ENCODE assay signal across 9 cellular contexts in the genomic region with DNA sequence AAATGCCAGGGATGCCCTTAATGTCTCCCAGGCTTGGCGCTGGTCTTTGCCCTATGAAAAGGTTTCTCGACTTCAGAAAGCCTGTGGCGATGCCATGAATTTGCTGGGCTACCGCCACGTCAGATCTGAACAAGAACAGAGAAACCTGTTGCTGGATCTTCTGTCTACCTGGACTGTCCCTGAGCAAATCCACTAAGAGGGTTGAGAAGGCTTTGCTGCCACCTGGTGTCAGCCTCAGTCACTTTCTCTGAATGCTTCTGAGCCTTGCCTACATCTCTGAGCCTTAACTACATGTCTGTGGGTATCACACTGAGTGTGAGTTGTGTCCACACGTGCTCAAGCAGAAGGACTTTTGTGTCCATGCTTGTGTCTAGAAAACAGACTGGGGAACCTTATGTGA. TPM values are rescaled to one million over a fixed set of nuclear protein-coding genes. Genes with fewer than 3 reads are reported as not detected.
DNase-seq lines count a peak whose midpoint lies in the region; ATAC-seq and TF ChIP-seq lines count a peak whose summit lies in the region.
"Had no signal": no experiment of that assay in that cellular context is flagged by ENCODE, and none has a peak within 500 bp of the region (broad histone marks: within the 10 kb centered on the region; RNA-seq: fewer than 3 reads in every experiment).

No MANE protein-coding gene starts in this region.

- H3K27me3 Mint-ChIP-seq in activated CD4-positive, alpha-beta T cell treated with anti-CD3 and anti-CD28 coated beads, Interleukin-2, amount 10 ng/mL, durations not matched to agents 24 days and 14 days = peaks cover 6% of the 10 kb centered on the region

- no peak overlapping the region for H3K4me3 Mint-ChIP-seq in activated CD4-positive, alpha-beta T cell treated with anti-CD3 and anti-CD28 coated beads, Interleukin-2, amount 10 ng/mL, durations not matched to agents 24 days and 14 days

- H3K36me3 ChIP-seq in fibroblast of lung (ENCODE audit: control insufficient read depth, insufficient read depth, low read length) (no peaks in the 10 kb centered on the region), prostate gland (no peaks in the 10 kb centered on the region), vagina (no peaks in the 10 kb centered on the region)

- no peaks in the 10 kb centered on the region for H3K36me3 Mint-ChIP-seq in activated CD4-positive, alpha-beta T cell treated with anti-CD3 and anti-CD28 coated beads, Interleukin-2, amount 10 ng/mL, durations not matched to agents 24 days and 14 days (ENCODE audit: low read depth)

- H4K20me1 ChIP-seq in fibroblast of lung (ENCODE audit: control insufficient read depth, extremely low read depth, insufficient read depth, low read length) = no peaks in the 10 kb centered on the region

- TF ChIP-seq POLR2A in prostate gland (IDR thresholded peaks at IDR 0.05) = no peak
- no peak for TF ChIP-seq POLR2A in vagina (IDR thresholded peaks at IDR 0.05)

- H3K27ac ChIP-seq in fibroblast of lung (ENCODE audit: insufficient read depth, low read length) (no peak overlapping the region), prostate gland (no peak overlapping the region), vagina (no peak overlapping the region)

- H3K9me3 Mint-ChIP-seq in activated CD4-positive, alpha-beta T cell treated with anti-CD3 and anti-CD28 coated beads, Interleukin-2, amount 10 ng/mL, durations not matched to agents 24 days and 14 days = no peaks in the 10 kb centered on the region

- H3K27me3 ChIP-seq in fibroblast of lung (ENCODE audit: control insufficient read depth, insufficient read depth, low read length) (no peaks in the 10 kb centered on the region), prostate gland (replicated peaks; ENCODE audit: insufficient read depth) (no peaks in the 10 kb centered on the region), vagina (no peaks in the 10 kb centered on the region)

- H3K4me1 Mint-ChIP-seq in activated CD4-positive, alpha-beta T cell treated with anti-CD3 and anti-CD28 coated beads, Interleukin-2, amount 10 ng/mL, durations not matched to agents 24 days and 14 days = peaks cover 2% of the 10 kb centered on the region

- H3K9me3 ChIP-seq in fibroblast of lung (ENCODE audit: control insufficient read depth, insufficient read depth, low read depth, low read length) (no peaks in the 10 kb centered on the region), prostate gland (no peaks in the 10 kb centered on the region), vagina (no peaks in the 10 kb centered on the region)

- H3K9ac ChIP-seq in fibroblast of lung (ENCODE audit: insufficient read depth, low read length) = no peak overlapping the region

- 68% methylated on average over 6 of the region's 6 CpGs for WGBS in prostate gland

- no peaks in the 10 kb centered on the region for H3K79me2 ChIP-seq in fibroblast of lung (ENCODE audit: control insufficient read depth, insufficient read depth, low read length)

- H3K4me3 ChIP-seq in fibroblast of lung (replicated peaks in 1 of 4; ENCODE audit: control extremely low read depth in 1 of 4, insufficient read depth in 1 of 4, low read depth in 3 of 4, low read length in 4 of 4) (no peak overlapping the region), prostate gland (no peak overlapping the region), vagina (no peak overlapping the region)

- ATAC-seq in GM21529 (IDR thresholded peaks at IDR 0.05; ENCODE audit: unreplicated experiment) = peak; percentile 85
- ATAC-seq in GM21526 (IDR thresholded peaks at IDR 0.05; ENCODE audit: low FRiP score, unreplicated experiment) = no peak

- peak; percentile 58 for DNase-seq in DMS53 treated with DMSO at 0.1 percent for 48 hours (lab: John Stamatoyannopoulos, UW; ENCODE audit: unreplicated experiment)
- DNase-seq in NCI-H128 (lab: John Stamatoyannopoulos, UW; ENCODE audit: unreplicated experiment) = peak; percentile 6
- DNase-seq in activated CD4-positive, alpha-beta T cell treated with anti-CD3 and anti-CD28 coated beads, Interleukin-2, amount 10 ng/mL, durations not matched to agents 24 days and 14 days = peak; percentile 79
- peak; percentile 24 to 25 for DNase-seq in fibroblast of lung (ENCODE audit: low read depth in 2 of 2)
- DNase-seq in prostate gland (ENCODE audit: low spot score) = peak; percentile 29
- DNase-seq in vagina (ENCODE audit: extremely low spot score in 2 of 2) = no peak

- no peaks in the 10 kb centered on the region for H3K4me1 ChIP-seq in fibroblast of lung (ENCODE audit: control insufficient read depth, extremely low read depth, insufficient read depth, low read length)
- no peaks in the 10 kb centered on the region for H3K4me1 ChIP-seq in prostate gland (replicated peaks)
- no peaks in the 10 kb centered on the region for H3K4me1 ChIP-seq in vagina

- no peak overlapping the region for H3K4me2 ChIP-seq in fibroblast of lung (ENCODE audit: extremely low read depth, insufficient read depth, low read length)

- TF ChIP-seq CTCF in fibroblast of lung (conservative IDR thresholded peaks at IDR 0.05 in 1 of 2, IDR thresholded peaks at IDR 0.05 in 1 of 2; ENCODE audit: low read depth in 1 of 2, low read length in 2 of 2) = peak; percentile 41 to 61
- TF ChIP-seq CTCF in prostate gland (IDR thresholded peaks at IDR 0.05) = peak in 3 of 4 experiments; percentile 37 to 56 (median 45)
- TF ChIP-seq CTCF in vagina (IDR thresholded peaks at IDR 0.05) = no peak

- intact Hi-C loops in activated CD4-positive, alpha-beta T cell treated with anti-CD3 and anti-CD28 coated beads, Interleukin-2, amount 10 ng/mL, durations not matched to agents 24 days and 14 days (cut with micrococcal nuclease) = loop anchor here (2.0 kb wide), 1 partner anchor 125 kb away; no protein-coding TSS in a partner anchor
- intact Hi-C loops in prostate gland (cut with DNase I) (no loop called here), vagina (cut with DNase I) (no loop called here)

- no peak overlapping the region for H2AFZ ChIP-seq in fibroblast of lung (ENCODE audit: low read length)

- no peak overlapping the region for H3K27ac Mint-ChIP-seq in activated CD4-positive, alpha-beta T cell treated with anti-CD3 and anti-CD28 coated beads, Interleukin-2, amount 10 ng/mL, durations not matched to agents 24 days and 14 days

RNA-seq across cellular contexts. Expression of gene CHST4, which starts 11.4 kb away (rescaled TPM):
- total RNA-seq in activated CD4-positive, alpha-beta T cell treated with anti-CD3 and anti-CD28 coated beads, Interleukin-2, amount 10 ng/mL, durations not matched to agents 24 days and 14 days = not detected in 2 replicates
- total RNA-seq in fibroblast of lung (not detected in 2 replicates), prostate gland (1 to 10 TPM in 1 of 2 donors, under 1 TPM in 1; 0.18 to 1.2 TPM), vagina (not detected)
- not detected in 2 replicates for polyA plus RNA-seq in fibroblast of lung
- polyA plus RNA-seq in fibroblast of lung (2012) = not detected in 2 replicates
- polyA minus RNA-seq in fibroblast of lung (ENCODE audit: low replicate concordance) = not detected in 2 replicates
- total RNA-seq: T-helper 2 cell treated with Interferon-gamma antibody and Interleukin-4, amounts not matched to agents 100 ng/mL and 5 ng/mL, for 36 hours had no signal

RNA-seq across cellular contexts. Expression of gene TAT, which starts 39.2 kb away (rescaled TPM):
- not detected in 2 replicates for total RNA-seq in activated CD4-positive, alpha-beta T cell treated with anti-CD3 and anti-CD28 coated beads, Interleukin-2, amount 10 ng/mL, durations not matched to agents 24 days and 14 days
- not detected in 2 replicates for total RNA-seq in fibroblast of lung
- not detected in 2 replicates for polyA plus RNA-seq in fibroblast of lung
- 0.07 TPM in 1 of 2 replicates, not detected in the other for polyA plus RNA-seq in fibroblast of lung (2012)
- not detected in 2 replicates for polyA minus RNA-seq in fibroblast of lung (ENCODE audit: low replicate concordance)
- under 1 TPM in 1 of 2 donors, not detected in 1; 0.17 TPM for total RNA-seq in prostate gland
- total RNA-seq in vagina = not detected
- total RNA-seq: T-helper 2 cell treated with Interferon-gamma antibody and Interleukin-4, amounts not matched to agents 100 ng/mL and 5 ng/mL, for 36 hours had no signal

RNA-seq across cellular contexts. Expression of gene ZNF19, which starts 48.5 kb away (rescaled TPM):
- 1.8 and 2.1 TPM in 2 replicates for total RNA-seq in activated CD4-positive, alpha-beta T cell treated with anti-CD3 and anti-CD28 coated beads, Interleukin-2, amount 10 ng/mL, durations not matched to agents 24 days and 14 days
- total RNA-seq in fibroblast of lung (3.3 and 3.9 TPM in 2 replicates), prostate gland (10 to 100 TPM in 1 of 2 donors, 1 to 10 TPM in 1; 5.3 to 11.5 TPM), vagina (2.2 TPM)
- 1.3 and 1.8 TPM in 2 replicates for polyA plus RNA-seq in fibroblast of lung
- polyA plus RNA-seq in fibroblast of lung (2012) = 1.0 and 1.4 TPM in 2 replicates
- 0.08 and 0.30 TPM in 2 replicates for polyA minus RNA-seq in fibroblast of lung (ENCODE audit: low replicate concordance)

Comparison
In these comparisons a context has a peak if more than half of its experiments do, and no peak if none do; other contexts are left out.
1. DNase-seq: peak in DMS53 treated with DMSO at 0.1 percent for 48 hours (single experiment), NCI-H128 (single experiment), activated CD4-positive, alpha-beta T cell treated with anti-CD3 and anti-CD28 coated beads, Interleukin-2, amount 10 ng/mL, durations not matched to agents 24 days and 14 days (single experiment), fibroblast of lung (2 of 2) and prostate gland (single experiment); none in vagina (0 of 2).
2. CTCF ChIP-seq: peak in fibroblast of lung (2 of 2) and prostate gland (3 of 4); none in vagina (0 of 3).